Comparison of ENCODE assay signal across 8 cellular contexts in the genomic region with DNA sequence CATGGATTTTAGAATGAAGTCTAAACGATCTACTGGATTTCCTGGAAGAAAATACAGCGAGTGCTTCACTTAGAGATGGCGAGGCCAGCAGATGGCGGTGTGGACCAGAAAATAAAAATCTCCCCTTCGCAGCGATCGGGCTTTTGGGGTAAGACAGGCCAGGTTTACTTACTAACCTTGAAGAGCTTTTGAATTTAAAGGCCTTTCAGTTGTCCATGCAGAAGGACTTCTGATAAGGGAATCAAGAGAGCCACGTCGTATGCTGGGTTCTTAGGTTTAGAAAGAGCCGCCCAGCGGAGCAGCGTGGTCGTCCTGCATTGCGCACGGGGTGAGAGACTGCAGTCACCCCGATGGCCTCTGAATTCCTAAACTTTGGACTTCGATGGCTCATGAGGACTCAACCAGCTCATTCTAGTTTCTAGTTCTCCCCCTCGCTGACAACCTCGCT.
DNase-seq lines count a peak whose midpoint lies in the region; ATAC-seq and TF ChIP-seq lines count a peak whose summit lies in the region.

No MANE protein-coding gene starts in this region.

- H3K4me3 Mint-ChIP-seq in Caco-2 (ENCODE audit: unreplicated experiment), result peak overlapping the region; percentile 5
- H3K4me3 Mint-ChIP-seq in activated naive CD4-positive, alpha-beta T cell treated with anti-CD3 and anti-CD28 coated beads for 36 hours, result no peak overlapping the region

- ATAC-seq in Right ventricle myocardium superior (ENCODE audit: poor library complexity), result peak; percentile 80
- no peak for ATAC-seq in HG03520 (IDR thresholded peaks at IDR 0.05; ENCODE audit: unreplicated experiment)
- ATAC-seq in GM18511 (IDR thresholded peaks at IDR 0.05; ENCODE audit: unreplicated experiment), result no peak

- peaks cover 7% of the 10 kb centered on the region for H3K27me3 Mint-ChIP-seq in Caco-2 (ENCODE audit: insufficient read depth, unreplicated experiment)
- peaks cover 7% of the 10 kb centered on the region for H3K27me3 Mint-ChIP-seq in activated naive CD4-positive, alpha-beta T cell treated with anti-CD3 and anti-CD28 coated beads for 36 hours (ENCODE audit: low read depth)

- intact Hi-C loops in Caco-2 (cut with micrococcal nuclease; ENCODE audit: unreplicated experiment), result loop anchor here (1.0 to 5.0 kb wide), 4 partner anchors 23 to 780 kb away; no protein-coding TSS in a partner anchor
- intact Hi-C loops in activated naive CD4-positive, alpha-beta T cell treated with anti-CD3 and anti-CD28 coated beads for 36 hours (cut with micrococcal nuclease), result loop anchor here (1.0 to 2.0 kb wide), 3 partner anchors 397 to 735 kb away; no protein-coding TSS in a partner anchor
- intact Hi-C loops in Right ventricle myocardium superior (cut with DNase I), result loop anchor here (10.0 kb wide), 2 partner anchors 667 to 737 kb away; no protein-coding TSS in a partner anchor
- intact Hi-C loops in prostate gland (cut with DNase I), result loop anchor here (10.0 kb wide), 1 partner anchor 667 kb away; no protein-coding TSS in a partner anchor

- peak; percentile 80 to 82 for TF ChIP-seq CTCF in Caco-2 (IDR thresholded peaks at IDR 0.05; ENCODE audit: insufficient read depth in 1 of 2, low read depth in 1 of 2, low read length in 1 of 2, severe bottlenecking in 1 of 2, unreplicated experiment in 1 of 2)
- TF ChIP-seq CTCF in prostate gland (IDR thresholded peaks at IDR 0.05), result peak; percentile 25 to 65 (median 60)

- BruUV-seq in Caco-2 (replicated peaks; lab: Mats Ljungman, UMichigan), result no TSS peak

- POLR2A ChIA-PET in Caco-2 (lab: Charles Lee), result no interaction called here

- peak; percentile 65 for TF ChIP-seq RAD21 in Ishikawa (IDR thresholded peaks at IDR 0.05; ENCODE audit: low read depth)

- CTCF ChIA-PET in Caco-2 (lab: Charles Lee), result interaction anchor here (0.7 to 2.5 kb wide), 15 partner anchors 8 to 778 kb away, joined by 3 to 25 read pairs (median 4); a partner anchor contains a TSS
- CTCF ChIA-PET in activated naive CD4-positive, alpha-beta T cell treated with anti-CD3 and anti-CD28 coated beads for 36 hours (lab: Charles Lee), result interaction anchor here (0.7 to 5.9 kb wide), 11 partner anchors 9 to 666 kb away, joined by 3 to 31 read pairs (median 3); no protein-coding TSS in a partner anchor

- peaks cover 6% of the 10 kb centered on the region for H3K4me1 Mint-ChIP-seq in Caco-2 (ENCODE audit: low read depth, unreplicated experiment)
- peaks cover 3% of the 10 kb centered on the region for H3K4me1 Mint-ChIP-seq in activated naive CD4-positive, alpha-beta T cell treated with anti-CD3 and anti-CD28 coated beads for 36 hours (ENCODE audit: low read depth)

- H3K27me3 ChIP-seq in Caco-2 (replicated peaks; ENCODE audit: control insufficient read depth, insufficient read depth, low read length) (no peaks in the 10 kb centered on the region), prostate gland (replicated peaks; ENCODE audit: insufficient read depth) (no peaks in the 10 kb centered on the region)

- no peaks in the 10 kb centered on the region for H3K4me1 ChIP-seq in Caco-2
- H3K4me1 ChIP-seq in prostate gland (replicated peaks), result no peaks in the 10 kb centered on the region

- H3K4me3 ChIP-seq in Caco-2 (ENCODE audit: low read depth, low read length), result 0 out of 2 replicates have a peak overlapping the region, but pooled peaks have one; percentile 15
- no peak overlapping the region for H3K4me3 ChIP-seq in prostate gland

- TF ChIP-seq POLR2A in prostate gland (IDR thresholded peaks at IDR 0.05), result no peak

- H3K36me3 Mint-ChIP-seq in Caco-2 (ENCODE audit: insufficient read depth, unreplicated experiment), result no peaks in the 10 kb centered on the region
- H3K36me3 Mint-ChIP-seq in activated naive CD4-positive, alpha-beta T cell treated with anti-CD3 and anti-CD28 coated beads for 36 hours (ENCODE audit: low read depth), result no peaks in the 10 kb centered on the region

- DNase-seq in Caco-2 (peak; percentile 68 to 75), NOMO-1 treated with DMSO at 0.1 percent for 48 hours (lab: John Stamatoyannopoulos, UW; ENCODE audit: unreplicated experiment) (peak; percentile 70), Right ventricle myocardium superior (peak; percentile 68), prostate gland (ENCODE audit: low spot score) (peak; percentile 34)
- peak; percentile 67 for DNase-seq in activated naive CD4-positive, alpha-beta T cell treated with anti-CD3 and anti-CD28 coated beads for 36 hours

- no peaks in the 10 kb centered on the region for H3K36me3 ChIP-seq in Caco-2 (ENCODE audit: control insufficient read depth, insufficient read depth, low read length)
- H3K36me3 ChIP-seq in prostate gland, result no peaks in the 10 kb centered on the region

- no peaks in the 10 kb centered on the region for H3K9me3 Mint-ChIP-seq in Caco-2 (ENCODE audit: unreplicated experiment)
- H3K9me3 Mint-ChIP-seq in activated naive CD4-positive, alpha-beta T cell treated with anti-CD3 and anti-CD28 coated beads for 36 hours, result no peaks in the 10 kb centered on the region

- H3K27ac ChIP-seq in prostate gland, result no peak overlapping the region

- WGBS in prostate gland, result 41% methylated on average over 19 of the region's 19 CpGs

- H3K9me3 ChIP-seq in Caco-2, result no peaks in the 10 kb centered on the region
- no peaks in the 10 kb centered on the region for H3K9me3 ChIP-seq in prostate gland

- TF ChIP-seq EP300 in Ishikawa (IDR thresholded peaks at IDR 0.05; ENCODE audit: borderline replicate concordance), result no peak

- no peak overlapping the region for H3K27ac Mint-ChIP-seq in Caco-2 (ENCODE audit: unreplicated experiment)
- H3K27ac Mint-ChIP-seq in activated naive CD4-positive, alpha-beta T cell treated with anti-CD3 and anti-CD28 coated beads for 36 hours, result no peak overlapping the region

TF ChIP-seq in Ishikawa, 13 proteins besides CTCF, POLR2A, EP300 and RAD21:
- no peak for TF ChIP-seq NFIC (IDR thresholded peaks at IDR 0.05)
- TF ChIP-seq YY1 (IDR thresholded peaks at IDR 0.05; ENCODE audit: low read depth), result no peak
- no peak for TF ChIP-seq ZBTB7A (IDR thresholded peaks at IDR 0.05; ENCODE audit: low read depth)
- TF ChIP-seq TCF12 (IDR thresholded peaks at IDR 0.05; ENCODE audit: low read depth), result no peak
- TF ChIP-seq, protein P1, sequence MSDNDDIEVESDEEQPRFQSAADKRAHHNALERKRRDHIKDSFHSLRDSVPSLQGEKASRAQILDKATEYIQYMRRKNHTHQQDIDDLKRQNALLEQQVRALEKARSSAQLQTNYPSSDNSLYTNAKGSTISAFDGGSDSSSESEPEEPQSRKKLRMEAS (IDR thresholded peaks at IDR 0.05), result no peak
- no peak for TF ChIP-seq TEAD4 (IDR thresholded peaks at IDR 0.05)
- TF ChIP-seq, protein P2, sequence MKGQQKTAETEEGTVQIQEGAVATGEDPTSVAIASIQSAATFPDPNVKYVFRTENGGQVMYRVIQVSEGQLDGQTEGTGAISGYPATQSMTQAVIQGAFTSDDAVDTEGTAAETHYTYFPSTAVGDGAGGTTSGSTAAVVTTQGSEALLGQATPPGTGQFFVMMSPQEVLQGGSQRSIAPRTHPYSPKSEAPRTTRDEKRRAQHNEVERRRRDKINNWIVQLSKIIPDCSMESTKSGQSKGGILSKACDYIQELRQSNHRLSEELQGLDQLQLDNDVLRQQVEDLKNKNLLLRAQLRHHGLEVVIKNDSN (IDR thresholded peaks at IDR 0.05), result no peak
- TF ChIP-seq, protein P3, sequence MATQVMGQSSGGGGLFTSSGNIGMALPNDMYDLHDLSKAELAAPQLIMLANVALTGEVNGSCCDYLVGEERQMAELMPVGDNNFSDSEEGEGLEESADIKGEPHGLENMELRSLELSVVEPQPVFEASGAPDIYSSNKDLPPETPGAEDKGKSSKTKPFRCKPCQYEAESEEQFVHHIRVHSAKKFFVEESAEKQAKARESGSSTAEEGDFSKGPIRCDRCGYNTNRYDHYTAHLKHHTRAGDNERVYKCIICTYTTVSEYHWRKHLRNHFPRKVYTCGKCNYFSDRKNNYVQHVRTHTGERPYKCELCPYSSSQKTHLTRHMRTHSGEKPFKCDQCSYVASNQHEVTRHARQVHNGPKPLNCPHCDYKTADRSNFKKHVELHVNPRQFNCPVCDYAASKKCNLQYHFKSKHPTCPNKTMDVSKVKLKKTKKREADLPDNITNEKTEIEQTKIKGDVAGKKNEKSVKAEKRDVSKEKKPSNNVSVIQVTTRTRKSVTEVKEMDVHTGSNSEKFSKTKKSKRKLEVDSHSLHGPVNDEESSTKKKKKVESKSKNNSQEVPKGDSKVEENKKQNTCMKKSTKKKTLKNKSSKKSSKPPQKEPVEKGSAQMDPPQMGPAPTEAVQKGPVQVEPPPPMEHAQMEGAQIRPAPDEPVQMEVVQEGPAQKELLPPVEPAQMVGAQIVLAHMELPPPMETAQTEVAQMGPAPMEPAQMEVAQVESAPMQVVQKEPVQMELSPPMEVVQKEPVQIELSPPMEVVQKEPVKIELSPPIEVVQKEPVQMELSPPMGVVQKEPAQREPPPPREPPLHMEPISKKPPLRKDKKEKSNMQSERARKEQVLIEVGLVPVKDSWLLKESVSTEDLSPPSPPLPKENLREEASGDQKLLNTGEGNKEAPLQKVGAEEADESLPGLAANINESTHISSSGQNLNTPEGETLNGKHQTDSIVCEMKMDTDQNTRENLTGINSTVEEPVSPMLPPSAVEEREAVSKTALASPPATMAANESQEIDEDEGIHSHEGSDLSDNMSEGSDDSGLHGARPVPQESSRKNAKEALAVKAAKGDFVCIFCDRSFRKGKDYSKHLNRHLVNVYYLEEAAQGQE (IDR thresholded peaks at IDR 0.05; ENCODE audit: low read depth), result no peak
- TF ChIP-seq FOXM1 (IDR thresholded peaks at IDR 0.05; ENCODE audit: borderline replicate concordance, low read depth), result no peak
- no peak for TF ChIP-seq EGR1 (IDR thresholded peaks at IDR 0.05)
- no peak for TF ChIP-seq TAF1 (IDR thresholded peaks at IDR 0.05; ENCODE audit: low read depth)
- no peak for TF ChIP-seq CREB1 (IDR thresholded peaks at IDR 0.05; ENCODE audit: low read depth)
- no peak for TF ChIP-seq CEBPB (IDR thresholded peaks at IDR 0.05)
